Comparison of ENCODE assay signal across 12 cellular contexts in genomic region chr7:38840736-38841460, GRCh38.
DNase-seq lines count a peak whose midpoint lies in the region; ATAC-seq and TF ChIP-seq lines count a peak whose summit lies in the region.
"Had no signal": no experiment of that assay in that cellular context is flagged by ENCODE, and none has a peak within 500 bp of the region (broad histone marks: within the 10 kb centered on the region; RNA-seq: fewer than 3 reads in every experiment).

No MANE protein-coding gene starts in this region.

- in situ Hi-C loops in transverse colon (cut with MboI; ENCODE audit: low pct_ligation_motif_present in 1 of 4, low pct_unique_long_range_greater_than_20kb in 1 of 4, low sequenced_read_pairs in 3 of 4), result no loop called here

- WGBS in transverse colon (ENCODE audit: low coverage in 1 of 2), 2 donors, result 62 to 63% methylated on average over 1 to 2 of the region's 2 CpGs

- H3K4me3 ChIP-seq in cardiac fibroblast (replicated peaks in 1 of 2; ENCODE audit: low read depth in 2 of 2, low read length in 2 of 2) (no peak overlapping the region), transverse colon (no peak overlapping the region), uterus (no peak overlapping the region)
- H3K4me3 ChIP-seq: psoas muscle had no signal

- no peak for TF ChIP-seq EP300 in transverse colon (IDR thresholded peaks at IDR 0.05; ENCODE audit: low read depth)

- no peak for ATAC-seq in GM19035 (IDR thresholded peaks at IDR 0.05; ENCODE audit: unreplicated experiment)

- no peaks in the 10 kb centered on the region for H3K36me3 ChIP-seq in transverse colon
- H3K36me3 ChIP-seq in uterus, result no peaks in the 10 kb centered on the region

- TF ChIP-seq POLR2A in transverse colon (IDR thresholded peaks at IDR 0.05), result no peak
- no peak for TF ChIP-seq POLR2A in uterus (IDR thresholded peaks at IDR 0.05)

- H3K27me3 ChIP-seq in transverse colon (no peaks in the 10 kb centered on the region), uterus (no peaks in the 10 kb centered on the region)

- no peaks in the 10 kb centered on the region for H3K4me1 ChIP-seq in transverse colon
- H3K4me1 ChIP-seq in uterus, result no peaks in the 10 kb centered on the region

- DNase-seq in GM03348 (ENCODE audit: low spot score) (peak; percentile 81), HK-2 (ENCODE audit: unreplicated experiment) (peak; percentile 10), cardiac fibroblast (ENCODE audit: low read depth in 2 of 2) (peak; percentile 56 to 88), non-pigmented ciliary epithelial cell (ENCODE audit: low read depth) (peak; percentile 61), transverse colon (no peak), uterus (no peak), ureter (ENCODE audit: low spot score) (no peak)
- DNase-seq: activated B cell treated with CpG ODN at 0.5 μM for 24 hours, KG1, mesendoderm, psoas muscle had no signal

- no peaks in the 10 kb centered on the region for H3K9me3 ChIP-seq in transverse colon
- H3K9me3 ChIP-seq in uterus, result no peaks in the 10 kb centered on the region
- H3K9me3 ChIP-seq: psoas muscle had no signal

- no peak for TF ChIP-seq CTCF in cardiac fibroblast (IDR thresholded peaks at IDR 0.05; ENCODE audit: low read depth, low read length)
- no peak for TF ChIP-seq CTCF in transverse colon (IDR thresholded peaks at IDR 0.05)
- no peak for TF ChIP-seq CTCF in uterus (IDR thresholded peaks at IDR 0.05)

- H3K27ac ChIP-seq in transverse colon (no peak overlapping the region), uterus (no peak overlapping the region)
- H3K27ac ChIP-seq: psoas muscle had no signal

- intact Hi-C loops in transverse colon (cut with DNase I; ENCODE audit: low total_unique reads), result no loop called here
- intact Hi-C loops in uterus (cut with DNase I; ENCODE audit: low total_unique reads), result no loop called here

Comparison
In these comparisons a context has a peak if more than half of its experiments do, and no peak if none do; other contexts are left out.
1. DNase-seq: peak in GM03348 (single experiment), HK-2 (single experiment), cardiac fibroblast (2 of 2) and non-pigmented ciliary epithelial cell (single experiment); none in transverse colon (single experiment), uterus (0 of 2) and ureter (single experiment).